ENCODE assay signal across 8 cellular contexts in genomic region chrX:154437398-154437752, GRCh38. TPM values are rescaled to one million over a fixed set of nuclear protein-coding genes. Genes with fewer than 3 reads are reported as not detected.
DNase-seq lines count a peak whose midpoint lies in the region; ATAC-seq and TF ChIP-seq lines count a peak whose summit lies in the region.

No MANE protein-coding gene starts in this region.

- H3K36me3 ChIP-seq in endodermal cell (ENCODE audit: control insufficient read depth, insufficient read depth, low read length) (peaks cover 19% of the 10 kb centered on the region), neuron (ENCODE audit: insufficient read depth, low read length) (peaks cover 45% of the 10 kb centered on the region)

- H3K36me3 Mint-ChIP-seq in endodermal cell (ENCODE audit: low read depth): peaks cover 23% of the 10 kb centered on the region

- POLR2A ChIA-PET in HEK293T (lab: Yijun Ruan, JAX): no interaction called here

- no peaks in the 10 kb centered on the region for H3K27me3 ChIP-seq in endodermal cell (ENCODE audit: control insufficient read depth, insufficient read depth, low read length, poor library complexity, severe bottlenecking)
- H3K27me3 ChIP-seq in neuron (ENCODE audit: insufficient read depth, low read length): no peaks in the 10 kb centered on the region

- WGBS in endodermal cell (ENCODE audit: insufficient coverage in 1 of 2, insufficient read length in 1 of 2), 2 experiments: 1% methylated on average over 18 of the region's 35 CpGs; no CpG with 5 or more reads in 1 of the 2 experiments

- H3K4me3 ChIP-seq in NB4 (ENCODE audit: low read depth, low read length) (peak overlapping the region; percentile 50), endodermal cell (ENCODE audit: low read length) (peak overlapping the region; percentile 85), neuron (ENCODE audit: low read length) (peak overlapping the region; percentile 55)

- H3K27ac ChIP-seq in endodermal cell (ENCODE audit: low read depth, low read length): peak overlapping the region; percentile 60

- ATAC-seq in sciatic nerve: no peak

- H3K4me1 ChIP-seq in endodermal cell (ENCODE audit: control insufficient read depth, insufficient read depth, low read length) (no peaks in the 10 kb centered on the region), neuron (ENCODE audit: insufficient read depth, low read length) (peaks cover 11% of the 10 kb centered on the region)

- no peaks in the 10 kb centered on the region for H3K4me1 Mint-ChIP-seq in endodermal cell

- no peak overlapping the region for H3K9ac ChIP-seq in endodermal cell (ENCODE audit: extremely low read depth, low read length, poor library complexity, severe bottlenecking)

- DNase-seq in COR-L47 (lab: John Stamatoyannopoulos, UW) (peak; percentile 5), NB4 (ENCODE audit: low read depth) (no peak), endodermal cell (no peak), NCI-H524 treated with DMSO at 0.1 percent for 48 hours (lab: John Stamatoyannopoulos, UW) (no peak), NCI-H2081 (lab: John Stamatoyannopoulos, UW) (no peak), sciatic nerve (ENCODE audit: low spot score) (no peak), HEK293T (ENCODE audit: extremely low spot score) (no peak)

- intact Hi-C loops in sciatic nerve (cut with DNase I): no loop called here

- no peak overlapping the region for H2AFZ ChIP-seq in neuron (ENCODE audit: low read depth, low read length)

- peaks cover 73% of the 10 kb centered on the region for H3K9me3 Mint-ChIP-seq in endodermal cell

- no peak for TF ChIP-seq CTCF in NB4 (IDR thresholded peaks at IDR 0.05; ENCODE audit: low read depth, low read length)
- TF ChIP-seq CTCF in endodermal cell (conservative IDR thresholded peaks at IDR 0.05): no peak

- H3K27me3 Mint-ChIP-seq in endodermal cell (ENCODE audit: insufficient read depth): no peaks in the 10 kb centered on the region

- TF ChIP-seq POLR2A in NB4 (IDR thresholded peaks at IDR 0.05; ENCODE audit: extremely low read depth, insufficient read length): no peak

- peak overlapping the region; percentile 78 for H3K4me3 Mint-ChIP-seq in endodermal cell

- CTCF ChIA-PET in HEK293T (lab: Yijun Ruan, JAX): no interaction called here

- H3K27ac Mint-ChIP-seq in endodermal cell: no peak overlapping the region

- H3K9me3 ChIP-seq in endodermal cell (ENCODE audit: control insufficient read depth, low read length): no peaks in the 10 kb centered on the region
- no peaks in the 10 kb centered on the region for H3K9me3 ChIP-seq in neuron (ENCODE audit: low read length)

TF ChIP-seq in HEK293T, 16 proteins besides CTCF, POLR2A, EP300 and RAD21:
- TF ChIP-seq PKNOX1 (IDR thresholded peaks at IDR 0.05) (no peak), ELF4 (IDR thresholded peaks at IDR 0.05) (no peak)

RNA-seq across cellular contexts. Expression of gene GDI1, which starts 0.4 kb away (rescaled TPM):
- total RNA-seq in endodermal cell: 100 to 1,000 TPM; 143 to 179 TPM
- 302 TPM for polyA plus RNA-seq in endodermal cell (2013, experiment 1 of 2)
- 251 TPM for polyA plus RNA-seq in endodermal cell (2013, experiment 2 of 2)
- 177 TPM for total RNA-seq in sciatic nerve

RNA-seq across cellular contexts. Expression of gene FAM50A, which starts 6.6 kb away (rescaled TPM):
- 100 to 1,000 TPM in 1 of 2 donors, 10 to 100 TPM in 1; 91.0 to 102 TPM for total RNA-seq in endodermal cell
- polyA plus RNA-seq in endodermal cell (2013, experiment 1 of 2): 69.6 TPM
- 74.4 TPM for polyA plus RNA-seq in endodermal cell (2013, experiment 2 of 2)
- total RNA-seq in sciatic nerve: 51.1 TPM

RNA-seq across cellular contexts. Expression of gene ATP6AP1, which starts 8.9 kb away (rescaled TPM):
- total RNA-seq in endodermal cell (10 to 100 TPM; 61.6 to 66.8 TPM), sciatic nerve (59.1 TPM)
- polyA plus RNA-seq in endodermal cell (2013, experiment 1 of 2): 92.5 TPM
- 84.1 TPM for polyA plus RNA-seq in endodermal cell (2013, experiment 2 of 2)

RNA-seq across cellular contexts. Expression of gene PLXNA3, which starts 20.7 kb away (rescaled TPM):
- total RNA-seq in endodermal cell (10 to 100 TPM; 52.6 to 68.8 TPM), sciatic nerve (73.0 TPM)
- polyA plus RNA-seq in endodermal cell (2013, experiment 1 of 2): 68.6 TPM
- polyA plus RNA-seq in endodermal cell (2013, experiment 2 of 2): 65.1 TPM

RNA-seq across cellular contexts. Expression of gene TAFAZZIN, which starts 26.0 kb away (rescaled TPM):
- total RNA-seq in endodermal cell (10 to 100 TPM; 32.9 to 62.9 TPM), sciatic nerve (56.7 TPM)
- 40.6 TPM for polyA plus RNA-seq in endodermal cell (2013, experiment 1 of 2)
- polyA plus RNA-seq in endodermal cell (2013, experiment 2 of 2): 39.8 TPM
